Comparison of ENCODE assay signal across 8 cellular contexts in genomic region chr10:110500515-110500905, GRCh38. TPM values are rescaled to one million over a fixed set of nuclear protein-coding genes. Genes with fewer than 3 reads are reported as not detected.
A peak's percentile ranks its signal among the peaks of the same experiment; 100 is the strongest.
DNase-seq lines count a peak whose midpoint lies in the region; ATAC-seq and TF ChIP-seq lines count a peak whose summit lies in the region.

No MANE protein-coding gene starts in this region.

- H3K27me3 ChIP-seq in Caco-2 (replicated peaks; ENCODE audit: control insufficient read depth, insufficient read depth, low read length) (no peaks in the 10 kb centered on the region), osteoblast (ENCODE audit: insufficient read depth, low read length) (no peaks in the 10 kb centered on the region)

- H2AFZ ChIP-seq in osteoblast (ENCODE audit: low read length) = no peak overlapping the region

- no peak overlapping the region for H3K4me3 ChIP-seq in Caco-2 (ENCODE audit: low read depth, low read length)
- peak overlapping the region; percentile 86 for H3K4me3 ChIP-seq in osteoblast (ENCODE audit: insufficient read depth, low read length)

- H3K9me3 ChIP-seq in Caco-2 (no peaks in the 10 kb centered on the region), osteoblast (ENCODE audit: low read depth, low read length) (no peaks in the 10 kb centered on the region)

- H3K36me3 Mint-ChIP-seq in Caco-2 (ENCODE audit: insufficient read depth, unreplicated experiment) (peaks cover 33% of the 10 kb centered on the region), endothelial cell (ENCODE audit: low read depth, unreplicated experiment) (peaks cover 21% of the 10 kb centered on the region)

- POLR2A ChIA-PET in Caco-2 (lab: Charles Lee) = interaction anchor here (0.6 kb wide), 1 partner anchor 69 kb away, joined by 6 read pairs; no protein-coding TSS in a partner anchor

- H3K4me1 Mint-ChIP-seq in Caco-2 (ENCODE audit: low read depth, unreplicated experiment) = peaks cover 46% of the 10 kb centered on the region
- peaks cover 81% of the 10 kb centered on the region for H3K4me1 Mint-ChIP-seq in endothelial cell (ENCODE audit: unreplicated experiment)

- TF ChIP-seq CTCF in Caco-2 (IDR thresholded peaks at IDR 0.05; ENCODE audit: insufficient read depth in 1 of 2, low read depth in 1 of 2, low read length in 1 of 2, severe bottlenecking in 1 of 2, unreplicated experiment in 1 of 2) = no peak
- TF ChIP-seq CTCF in endothelial cell (IDR thresholded peaks at IDR 0.05; ENCODE audit: unreplicated experiment) = no peak
- TF ChIP-seq CTCF in osteoblast (IDR thresholded peaks at IDR 0.05; ENCODE audit: extremely low read depth, low read depth, low read length) = no peak

- CTCF ChIA-PET in Caco-2 (lab: Charles Lee) = interaction anchor here (1.1 to 2.1 kb wide), 4 partner anchors 17 to 195 kb away, joined by 4 to 8 read pairs (median 5); partner anchors contain the start of gene SMNDC1

- H3K36me3 ChIP-seq in Caco-2 (ENCODE audit: control insufficient read depth, insufficient read depth, low read length) (no peaks in the 10 kb centered on the region; the same call in none of the 2 replicates), osteoblast (ENCODE audit: insufficient read depth, low read length) (peaks cover 10% of the 10 kb centered on the region)

- BruUV-seq in Caco-2 (replicated peaks; lab: Mats Ljungman, UMichigan) = no TSS peak

- H3K9me3 Mint-ChIP-seq in Caco-2 (ENCODE audit: unreplicated experiment) (no peaks in the 10 kb centered on the region), endothelial cell (ENCODE audit: unreplicated experiment) (no peaks in the 10 kb centered on the region)

- DNase-seq in Caco-2 = no peak
- DNase-seq in RPMI8226 = peak; percentile 30
- DNase-seq in endothelial cell (ENCODE audit: low spot score) = no peak
- peak; percentile 96 for DNase-seq in osteoblast (ENCODE audit: insufficient read length, low spot score, missing footprints)
- DNase-seq in occipital lobe (lab: John Stamatoyannopoulos, UW) = no peak
- no peak for DNase-seq in inferior parietal cortex (ENCODE audit: extremely low spot score)

- H3K4me3 Mint-ChIP-seq in Caco-2 (ENCODE audit: unreplicated experiment) = peak overlapping the region; percentile 91
- H3K4me3 Mint-ChIP-seq in endothelial cell (ENCODE audit: unreplicated experiment) = peak overlapping the region; percentile 99

- peaks cover 93% of the 10 kb centered on the region for H3K79me2 ChIP-seq in osteoblast (ENCODE audit: insufficient read depth, low read length)

- intact Hi-C loops in Caco-2 (cut with micrococcal nuclease; ENCODE audit: unreplicated experiment) = loop anchor here (2.0 kb wide), 2 partner anchors 30 to 46 kb away; no protein-coding TSS in a partner anchor

- ATAC-seq in GM18867 (IDR thresholded peaks at IDR 0.05; ENCODE audit: unreplicated experiment) = no peak
- ATAC-seq in GM21717 (IDR thresholded peaks at IDR 0.05; ENCODE audit: unreplicated experiment) = no peak

- peaks cover 49% of the 10 kb centered on the region for H3K4me1 ChIP-seq in Caco-2
- H3K4me1 ChIP-seq in osteoblast (ENCODE audit: insufficient read depth, low read length) = peaks cover 74% of the 10 kb centered on the region

- peak overlapping the region; percentile 83 for H3K4me2 ChIP-seq in osteoblast (ENCODE audit: insufficient read depth, low read length)

- H3K27ac ChIP-seq in osteoblast (ENCODE audit: low read depth, low read length) = peak overlapping the region; percentile 78

- H3K27me3 Mint-ChIP-seq in Caco-2 (ENCODE audit: insufficient read depth, unreplicated experiment) (no peaks in the 10 kb centered on the region), endothelial cell (ENCODE audit: unreplicated experiment) (peaks cover 19% of the 10 kb centered on the region)

- H3K27ac Mint-ChIP-seq in Caco-2 (ENCODE audit: unreplicated experiment) (peak overlapping the region; percentile 68), endothelial cell (ENCODE audit: unreplicated experiment) (peak overlapping the region; percentile 63)

- peaks cover 20% of the 10 kb centered on the region for H4K20me1 ChIP-seq in osteoblast (ENCODE audit: insufficient read depth, low read length)

RNA-seq across cellular contexts. Expression of gene DUSP5, which starts 2.8 kb away (rescaled TPM):
- 15.0 and 18.4 TPM in 2 replicates for total RNA-seq in Caco-2 (2022)
- 46.0 TPM for total RNA-seq in endothelial cell (ENCODE audit: unreplicated experiment)
- 8.5 and 10.1 TPM in 2 replicates for total RNA-seq in osteoblast
- 4.7 TPM for total RNA-seq in occipital lobe

Comparison
In these comparisons a context has a peak if more than half of its experiments do, and no peak if none do; other contexts are left out.
1. DNase-seq: peak in RPMI8226 (single experiment) and osteoblast (single experiment); none in Caco-2 (0 of 2), endothelial cell (single experiment), occipital lobe (single experiment) and inferior parietal cortex (single experiment).